ENCODE assay signal across 1 cellular context in the genomic region with DNA sequence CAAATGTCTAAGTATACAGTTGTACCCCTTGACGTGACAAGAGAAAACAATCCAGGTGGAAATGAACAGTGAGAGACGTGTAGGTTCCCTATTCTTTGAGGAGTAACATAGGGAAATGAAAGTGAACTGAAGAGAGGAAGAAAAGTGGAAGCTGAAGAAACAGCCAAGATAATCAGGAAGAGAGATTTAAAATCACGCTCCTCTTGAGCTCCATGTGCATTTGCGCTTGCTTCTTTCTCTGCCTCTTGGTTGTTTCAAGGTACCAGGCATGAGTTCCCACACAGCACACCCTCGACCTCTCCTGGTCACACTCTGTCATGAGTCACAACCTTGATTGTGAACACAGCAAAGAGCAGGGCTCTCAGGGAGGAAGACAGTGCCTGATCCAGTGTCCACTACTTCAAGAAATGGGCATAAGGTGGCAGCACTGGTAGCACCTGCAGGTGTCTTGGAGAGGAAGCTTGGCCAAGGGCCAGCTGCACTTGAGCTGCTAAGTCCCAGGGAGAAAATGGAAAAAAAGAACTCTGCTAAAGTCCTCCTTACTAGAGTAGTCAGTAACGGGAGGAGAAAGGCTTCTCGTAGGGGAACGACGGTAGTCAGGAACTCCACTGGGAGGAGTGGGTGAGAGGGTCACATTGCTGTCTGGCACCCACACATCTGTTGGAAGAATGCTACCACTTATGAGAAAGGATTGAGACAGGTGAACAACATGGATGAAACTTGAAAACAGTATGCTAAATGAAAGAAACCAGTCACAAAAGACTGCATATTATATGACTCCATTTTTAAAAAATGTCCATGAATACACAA.
TF ChIP-seq lines count a peak whose summit lies in the region.

No MANE protein-coding gene starts in this region.

TF ChIP-seq in K562, 482 proteins besides CTCF, POLR2A, EP300 and RAD21 (continued from another document and continues in another):
- peak; percentile 13 for TF ChIP-seq CCNT2 (IDR thresholded peaks at IDR 0.05; ENCODE audit: borderline replicate concordance, extremely low read depth, insufficient read length, low read depth, low read length)
- TF ChIP-seq KLF10 (CRISPR knock-in tag; IDR thresholded peaks at IDR 0.05): no peak
- TF ChIP-seq COPS2 (conservative IDR thresholded peaks at IDR 0.05): no peak
- TF ChIP-seq MAZ (CRISPR knock-in tag; conservative IDR thresholded peaks at IDR 0.05 in 1 of 2, IDR thresholded peaks at IDR 0.05 in 1 of 2): peak; percentile 25 to 80; a peak in 2 of 4 replicates
- TF ChIP-seq, protein P1, sequence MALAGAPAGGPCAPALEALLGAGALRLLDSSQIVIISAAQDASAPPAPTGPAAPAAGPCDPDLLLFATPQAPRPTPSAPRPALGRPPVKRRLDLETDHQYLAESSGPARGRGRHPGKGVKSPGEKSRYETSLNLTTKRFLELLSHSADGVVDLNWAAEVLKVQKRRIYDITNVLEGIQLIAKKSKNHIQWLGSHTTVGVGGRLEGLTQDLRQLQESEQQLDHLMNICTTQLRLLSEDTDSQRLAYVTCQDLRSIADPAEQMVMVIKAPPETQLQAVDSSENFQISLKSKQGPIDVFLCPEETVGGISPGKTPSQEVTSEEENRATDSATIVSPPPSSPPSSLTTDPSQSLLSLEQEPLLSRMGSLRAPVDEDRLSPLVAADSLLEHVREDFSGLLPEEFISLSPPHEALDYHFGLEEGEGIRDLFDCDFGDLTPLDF (CRISPR knock-in tag; IDR thresholded peaks at IDR 0.05): 0 out of 2 replicates have a peak, but pooled peaks have one; percentile 49
- TF ChIP-seq, protein P2, sequence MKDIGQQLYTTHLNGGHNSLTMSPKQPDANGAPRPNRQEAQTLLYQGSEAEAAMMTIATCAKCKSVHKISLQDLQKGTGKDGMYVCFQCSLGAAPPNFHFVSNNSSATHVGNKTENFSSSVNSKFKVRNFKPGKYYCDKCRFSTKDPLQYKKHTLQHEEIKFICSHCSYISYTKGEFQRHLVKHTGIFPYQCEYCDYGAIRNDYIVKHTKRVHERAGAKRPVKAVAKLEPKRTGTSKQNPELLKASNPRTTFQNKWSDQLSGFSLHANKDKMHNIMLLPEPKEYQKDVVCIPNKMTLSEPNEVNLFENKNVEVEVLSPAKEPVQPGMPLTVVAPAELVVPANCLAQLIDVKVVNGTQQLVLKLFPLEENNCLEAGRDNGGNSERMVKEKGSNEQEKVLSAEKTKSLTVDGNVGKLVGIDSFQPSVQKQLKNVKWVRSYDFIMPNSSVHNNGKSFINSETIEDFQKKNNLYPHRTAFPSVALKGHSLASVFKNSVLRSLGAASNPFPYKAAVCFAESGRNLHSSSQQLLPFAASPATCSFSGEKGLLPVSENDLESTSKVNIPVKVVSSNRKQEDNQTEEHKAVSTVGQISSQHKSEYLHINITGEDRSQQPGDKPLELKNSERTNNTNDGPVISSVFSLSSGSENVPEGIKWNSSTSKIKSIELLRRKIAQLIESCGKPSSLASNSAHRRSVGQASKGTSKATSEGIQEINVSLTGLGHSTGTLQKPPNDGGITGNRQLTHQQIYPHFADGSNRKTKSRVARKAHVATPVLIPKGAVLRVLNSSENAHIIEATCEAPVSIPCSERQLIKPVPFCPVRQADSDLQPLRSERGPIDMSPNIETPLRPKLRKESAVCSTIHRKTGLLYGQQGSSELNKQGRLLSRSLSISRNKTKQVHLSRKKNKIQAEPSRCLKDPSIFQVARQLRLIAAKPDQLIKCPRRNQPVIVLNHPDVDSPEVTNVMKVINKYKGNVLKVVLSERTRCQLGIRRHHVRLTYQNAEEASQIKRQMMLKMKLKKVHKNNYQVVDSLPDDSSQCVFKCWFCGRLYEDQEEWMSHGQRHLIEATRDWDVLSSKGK (CRISPR knock-in tag; IDR thresholded peaks at IDR 0.05): no peak
- TF ChIP-seq ZNF232 (CRISPR knock-in tag; IDR thresholded peaks at IDR 0.05): no peak
- TF ChIP-seq ZNF324 (CRISPR knock-in tag; IDR thresholded peaks at IDR 0.05): no peak
- no peak for TF ChIP-seq HNRNPUL1 (IDR thresholded peaks at IDR 0.05; ENCODE audit: low read length)
- no peak for TF ChIP-seq GATA2 (CRISPR knock-in tag; IDR thresholded peaks at IDR 0.05)
- TF ChIP-seq, protein P3, sequence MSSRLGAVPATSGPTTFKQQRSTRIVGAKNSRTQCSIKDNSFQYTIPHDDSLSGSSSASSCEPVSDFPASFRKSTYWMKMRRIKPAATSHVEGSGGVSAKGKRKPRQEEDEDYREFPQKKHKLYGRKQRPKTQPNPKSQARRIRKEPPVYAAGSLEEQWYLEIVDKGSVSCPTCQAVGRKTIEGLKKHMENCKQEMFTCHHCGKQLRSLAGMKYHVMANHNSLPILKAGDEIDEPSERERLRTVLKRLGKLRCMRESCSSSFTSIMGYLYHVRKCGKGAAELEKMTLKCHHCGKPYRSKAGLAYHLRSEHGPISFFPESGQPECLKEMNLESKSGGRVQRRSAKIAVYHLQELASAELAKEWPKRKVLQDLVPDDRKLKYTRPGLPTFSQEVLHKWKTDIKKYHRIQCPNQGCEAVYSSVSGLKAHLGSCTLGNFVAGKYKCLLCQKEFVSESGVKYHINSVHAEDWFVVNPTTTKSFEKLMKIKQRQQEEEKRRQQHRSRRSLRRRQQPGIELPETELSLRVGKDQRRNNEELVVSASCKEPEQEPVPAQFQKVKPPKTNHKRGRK (tag; IDR thresholded peaks at IDR 0.05): no peak
- TF ChIP-seq PTTG1 (tag; IDR thresholded peaks at IDR 0.05; ENCODE audit: low read depth): no peak
- no peak for TF ChIP-seq TGIF2 (CRISPR knock-in tag; IDR thresholded peaks at IDR 0.05)
- peak; percentile 80; the same call in 1 of the 2 replicates for TF ChIP-seq JUND (IDR thresholded peaks at IDR 0.05; ENCODE audit: borderline replicate concordance, low read depth, low read length)
- peak; percentile 85; the same call in 2 of the 3 replicates for TF ChIP-seq JUND (tag; IDR thresholded peaks at IDR 0.05; ENCODE audit: borderline replicate concordance, low read depth, low read length)
- TF ChIP-seq HDGF (IDR thresholded peaks at IDR 0.05): peak; percentile 70; the same call in 1 of the 2 replicates
- no peak for TF ChIP-seq ZFPM2 (CRISPR knock-in tag; IDR thresholded peaks at IDR 0.05)
- no peak for TF ChIP-seq RHOXF2B (CRISPR knock-in tag; conservative IDR thresholded peaks at IDR 0.05)
- TF ChIP-seq, protein P4, sequence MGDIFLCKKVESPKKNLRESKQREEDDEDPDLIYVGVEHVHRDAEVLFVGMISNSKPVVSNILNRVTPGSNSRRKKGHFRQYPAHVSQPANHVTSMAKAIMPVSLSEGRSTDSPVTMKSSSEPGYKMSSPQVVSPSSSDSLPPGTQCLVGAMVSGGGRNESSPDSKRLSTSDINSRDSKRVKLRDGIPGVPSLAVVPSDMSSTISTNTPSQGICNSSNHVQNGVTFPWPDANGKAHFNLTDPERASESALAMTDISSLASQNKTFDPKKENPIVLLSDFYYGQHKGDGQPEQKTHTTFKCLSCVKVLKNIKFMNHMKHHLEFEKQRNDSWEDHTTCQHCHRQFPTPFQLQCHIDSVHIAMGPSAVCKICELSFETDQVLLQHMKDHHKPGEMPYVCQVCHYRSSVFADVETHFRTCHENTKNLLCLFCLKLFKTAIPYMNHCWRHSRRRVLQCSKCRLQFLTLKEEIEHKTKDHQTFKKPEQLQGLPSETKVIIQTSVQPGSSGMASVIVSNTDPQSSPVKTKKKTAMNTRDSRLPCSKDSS (IDR thresholded peaks at IDR 0.05; ENCODE audit: low read depth, partially characterized antibody): no peak
- TF ChIP-seq, protein P5, sequence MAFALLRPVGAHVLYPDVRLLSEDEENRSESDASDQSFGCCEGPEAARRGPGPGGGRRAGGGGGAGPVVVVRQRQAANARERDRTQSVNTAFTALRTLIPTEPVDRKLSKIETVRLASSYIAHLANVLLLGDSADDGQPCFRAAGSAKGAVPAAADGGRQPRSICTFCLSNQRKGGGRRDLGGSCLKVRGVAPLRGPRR (CRISPR knock-in tag; IDR thresholded peaks at IDR 0.05): no peak
- no peak for TF ChIP-seq XRCC3 (IDR thresholded peaks at IDR 0.05)
- TF ChIP-seq SMARCA4 (IDR thresholded peaks at IDR 0.05): peak; percentile 45; the same call in 1 of the 2 replicates
- no peak for TF ChIP-seq SRSF3 (IDR thresholded peaks at IDR 0.05; ENCODE audit: insufficient read depth, low read length)
- no peak for TF ChIP-seq RAD51 (IDR thresholded peaks at IDR 0.05; ENCODE audit: borderline replicate concordance, low read depth)
- TF ChIP-seq, protein P6, sequence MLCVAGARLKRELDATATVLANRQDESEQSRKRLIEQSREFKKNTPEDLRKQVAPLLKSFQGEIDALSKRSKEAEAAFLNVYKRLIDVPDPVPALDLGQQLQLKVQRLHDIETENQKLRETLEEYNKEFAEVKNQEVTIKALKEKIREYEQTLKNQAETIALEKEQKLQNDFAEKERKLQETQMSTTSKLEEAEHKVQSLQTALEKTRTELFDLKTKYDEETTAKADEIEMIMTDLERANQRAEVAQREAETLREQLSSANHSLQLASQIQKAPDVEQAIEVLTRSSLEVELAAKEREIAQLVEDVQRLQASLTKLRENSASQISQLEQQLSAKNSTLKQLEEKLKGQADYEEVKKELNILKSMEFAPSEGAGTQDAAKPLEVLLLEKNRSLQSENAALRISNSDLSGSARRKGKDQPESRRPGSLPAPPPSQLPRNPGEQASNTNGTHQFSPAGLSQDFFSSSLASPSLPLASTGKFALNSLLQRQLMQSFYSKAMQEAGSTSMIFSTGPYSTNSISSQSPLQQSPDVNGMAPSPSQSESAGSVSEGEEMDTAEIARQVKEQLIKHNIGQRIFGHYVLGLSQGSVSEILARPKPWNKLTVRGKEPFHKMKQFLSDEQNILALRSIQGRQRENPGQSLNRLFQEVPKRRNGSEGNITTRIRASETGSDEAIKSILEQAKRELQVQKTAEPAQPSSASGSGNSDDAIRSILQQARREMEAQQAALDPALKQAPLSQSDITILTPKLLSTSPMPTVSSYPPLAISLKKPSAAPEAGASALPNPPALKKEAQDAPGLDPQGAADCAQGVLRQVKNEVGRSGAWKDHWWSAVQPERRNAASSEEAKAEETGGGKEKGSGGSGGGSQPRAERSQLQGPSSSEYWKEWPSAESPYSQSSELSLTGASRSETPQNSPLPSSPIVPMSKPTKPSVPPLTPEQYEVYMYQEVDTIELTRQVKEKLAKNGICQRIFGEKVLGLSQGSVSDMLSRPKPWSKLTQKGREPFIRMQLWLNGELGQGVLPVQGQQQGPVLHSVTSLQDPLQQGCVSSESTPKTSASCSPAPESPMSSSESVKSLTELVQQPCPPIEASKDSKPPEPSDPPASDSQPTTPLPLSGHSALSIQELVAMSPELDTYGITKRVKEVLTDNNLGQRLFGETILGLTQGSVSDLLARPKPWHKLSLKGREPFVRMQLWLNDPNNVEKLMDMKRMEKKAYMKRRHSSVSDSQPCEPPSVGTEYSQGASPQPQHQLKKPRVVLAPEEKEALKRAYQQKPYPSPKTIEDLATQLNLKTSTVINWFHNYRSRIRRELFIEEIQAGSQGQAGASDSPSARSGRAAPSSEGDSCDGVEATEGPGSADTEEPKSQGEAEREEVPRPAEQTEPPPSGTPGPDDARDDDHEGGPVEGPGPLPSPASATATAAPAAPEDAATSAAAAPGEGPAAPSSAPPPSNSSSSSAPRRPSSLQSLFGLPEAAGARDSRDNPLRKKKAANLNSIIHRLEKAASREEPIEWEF (CRISPR knock-in tag; IDR thresholded peaks at IDR 0.05): no peak
- TF ChIP-seq, protein P7, sequence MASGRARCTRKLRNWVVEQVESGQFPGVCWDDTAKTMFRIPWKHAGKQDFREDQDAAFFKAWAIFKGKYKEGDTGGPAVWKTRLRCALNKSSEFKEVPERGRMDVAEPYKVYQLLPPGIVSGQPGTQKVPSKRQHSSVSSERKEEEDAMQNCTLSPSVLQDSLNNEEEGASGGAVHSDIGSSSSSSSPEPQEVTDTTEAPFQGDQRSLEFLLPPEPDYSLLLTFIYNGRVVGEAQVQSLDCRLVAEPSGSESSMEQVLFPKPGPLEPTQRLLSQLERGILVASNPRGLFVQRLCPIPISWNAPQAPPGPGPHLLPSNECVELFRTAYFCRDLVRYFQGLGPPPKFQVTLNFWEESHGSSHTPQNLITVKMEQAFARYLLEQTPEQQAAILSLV (tag; IDR thresholded peaks at IDR 0.05): no peak
- TF ChIP-seq TCFL5 (CRISPR knock-in tag; conservative IDR thresholded peaks at IDR 0.05): no peak
- no peak for TF ChIP-seq KDM2B (CRISPR knock-in tag; IDR thresholded peaks at IDR 0.05)
- peak; percentile 68 for TF ChIP-seq JUN (IDR thresholded peaks at IDR 0.05; ENCODE audit: borderline replicate concordance, low read depth, low read length)
- no peak for TF ChIP-seq JUN (CRISPR knock-in tag; IDR thresholded peaks at IDR 0.05; ENCODE audit: borderline replicate concordance)
- no peak for TF ChIP-seq RBM14 (IDR thresholded peaks at IDR 0.05; ENCODE audit: borderline replicate concordance, insufficient read depth, low read depth, low read length)
- TF ChIP-seq GABPB2 (CRISPR knock-in tag; conservative IDR thresholded peaks at IDR 0.05): no peak
- no peak for TF ChIP-seq MYBL2 (IDR thresholded peaks at IDR 0.05; ENCODE audit: low read depth)
- TF ChIP-seq MYBL2 (CRISPR knock-in tag; IDR thresholded peaks at IDR 0.05; ENCODE audit: borderline replicate concordance): no peak
- TF ChIP-seq LARP7 (IDR thresholded peaks at IDR 0.05): no peak
- TF ChIP-seq HDAC3 (IDR thresholded peaks at IDR 0.05; ENCODE audit: borderline replicate concordance, partially characterized antibody): no peak
- TF ChIP-seq FOXK2 (conservative IDR thresholded peaks at IDR 0.05 in 1 of 2, IDR thresholded peaks at IDR 0.05 in 1 of 2; ENCODE audit: low read depth in 2 of 2): peak in 1 of 2 experiments; percentile 49; a peak in 3 of 4 replicates
- TF ChIP-seq, protein P8, sequence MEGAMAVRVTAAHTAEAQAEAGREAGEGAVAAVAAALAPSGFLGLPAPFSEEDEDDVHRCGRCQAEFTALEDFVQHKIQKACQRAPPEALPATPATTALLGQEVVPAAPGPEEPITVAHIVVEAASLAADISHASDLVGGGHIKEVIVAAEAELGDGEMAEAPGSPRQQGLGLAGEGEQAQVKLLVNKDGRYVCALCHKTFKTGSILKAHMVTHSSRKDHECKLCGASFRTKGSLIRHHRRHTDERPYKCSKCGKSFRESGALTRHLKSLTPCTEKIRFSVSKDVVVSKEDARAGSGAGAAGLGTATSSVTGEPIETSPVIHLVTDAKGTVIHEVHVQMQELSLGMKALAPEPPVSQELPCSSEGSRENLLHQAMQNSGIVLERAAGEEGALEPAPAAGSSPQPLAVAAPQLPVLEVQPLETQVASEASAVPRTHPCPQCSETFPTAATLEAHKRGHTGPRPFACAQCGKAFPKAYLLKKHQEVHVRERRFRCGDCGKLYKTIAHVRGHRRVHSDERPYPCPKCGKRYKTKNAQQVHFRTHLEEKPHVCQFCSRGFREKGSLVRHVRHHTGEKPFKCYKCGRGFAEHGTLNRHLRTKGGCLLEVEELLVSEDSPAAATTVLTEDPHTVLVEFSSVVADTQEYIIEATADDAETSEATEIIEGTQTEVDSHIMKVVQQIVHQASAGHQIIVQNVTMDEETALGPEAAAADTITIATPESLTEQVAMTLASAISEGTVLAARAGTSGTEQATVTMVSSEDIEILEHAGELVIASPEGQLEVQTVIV (CRISPR knock-in tag; IDR thresholded peaks at IDR 0.05; ENCODE audit: borderline replicate concordance): no peak
- no peak for TF ChIP-seq DIDO1 (tag; IDR thresholded peaks at IDR 0.05; ENCODE audit: low read depth)
- no peak for TF ChIP-seq ZNF785 (CRISPR knock-in tag; IDR thresholded peaks at IDR 0.05)
- TF ChIP-seq NRF1 (conservative IDR thresholded peaks at IDR 0.05 in 1 of 2, IDR thresholded peaks at IDR 0.05 in 1 of 2): peak; percentile 24 to 29; a peak in 2 of 4 replicates
- TF ChIP-seq CTBP1 (IDR thresholded peaks at IDR 0.05; ENCODE audit: borderline replicate concordance): peak; percentile 90
- TF ChIP-seq, protein P9, sequence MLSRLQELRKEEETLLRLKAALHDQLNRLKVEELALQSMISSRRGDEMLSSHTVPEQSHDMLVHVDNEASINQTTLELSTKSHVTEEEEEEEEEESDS (CRISPR knock-in tag; IDR thresholded peaks at IDR 0.05): no peak
- no peak for TF ChIP-seq ZKSCAN8 (CRISPR knock-in tag; IDR thresholded peaks at IDR 0.05)
